26 cellular contexts compared by ENCODE assay signal in the genomic region with DNA sequence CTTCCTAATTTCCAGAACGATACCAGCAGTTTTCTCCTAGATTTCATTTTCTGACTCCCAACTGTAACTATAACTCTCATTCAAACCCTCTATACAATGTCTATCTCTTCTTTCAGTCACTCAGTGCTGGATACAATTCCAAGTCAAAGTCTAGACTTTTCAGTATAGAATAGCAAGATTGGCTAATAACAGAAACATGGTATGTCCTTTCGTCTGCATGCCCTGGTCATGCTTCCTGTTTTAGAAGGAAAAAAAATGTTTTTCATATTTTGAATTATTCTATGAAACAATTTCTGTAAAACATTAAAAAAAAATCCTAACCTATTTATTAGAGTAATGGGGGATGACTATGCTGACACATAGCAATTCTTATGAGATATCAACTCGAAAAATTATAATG.
"Had no signal": no experiment of that assay in that cellular context is flagged by ENCODE, and none has a peak within 500 bp of the region (broad histone marks: within the 10 kb centered on the region; RNA-seq: fewer than 3 reads in every experiment).

No MANE protein-coding gene starts in this region.

- H2AFZ ChIP-seq: hepatocyte had no signal

- H3K27me3 ChIP-seq: esophagus muscularis mucosa, foreskin keratinocyte, hepatocyte, neutrophil, sigmoid colon, upper lobe of left lung had no signal

- H3K36me3 ChIP-seq: esophagus muscularis mucosa, neutrophil, sigmoid colon, upper lobe of left lung had no signal

- H3K4me1 ChIP-seq: foreskin keratinocyte, sigmoid colon had no signal

- DNase-seq: activated CD4-positive, alpha-beta T cell treated with anti-CD3 and anti-CD28 coated beads for 1 hour; activated CD4-positive, alpha-beta T cell treated with anti-CD3 and anti-CD28 coated beads, Interleukin-2, amount 50 U/mL, for 1 hour; activated CD8-positive, alpha-beta T cell treated with anti-CD3 and anti-CD28 coated beads for 36 hours; activated gamma-delta T cell treated with Interleukin-2 at 50 U/mL for 16 hours; activated naive CD4-positive, alpha-beta T cell treated with anti-CD3 and anti-CD28 coated beads, Interleukin-2, amount 50 U/mL, for 16 hours; activated naive CD8-positive, alpha-beta T cell treated with anti-CD3 and anti-CD28 coated beads, Interleukin-2, amount 50 U/mL, for 24 hours; activated T-cell treated with anti-CD3 and anti-CD28 coated beads, Interleukin-2, amount 50 U/mL, for 4 hours; amygdala; central memory CD4-positive, alpha-beta T cell; effector CD4-positive, alpha-beta T cell; foreskin keratinocyte; islet precursor cell; left cardiac atrium; naive B cell; nephron progenitor cell; sigmoid colon; small intestine; stimulated activated CD4-positive, alpha-beta T cell treated with anti-CD3 and anti-CD28 coated beads, Interleukin-4, amount 100 ng/mL, for 24 hours; T-helper 17 cell; T1000; upper lobe of left lung had no signal

- ATAC-seq: activated CD8-positive, alpha-beta T cell treated with anti-CD3 and anti-CD28 coated beads for 36 hours; activated naive CD8-positive, alpha-beta T cell treated with anti-CD3 and anti-CD28 coated beads, Interleukin-2, amount 50 U/mL, for 24 hours; activated T-cell treated with anti-CD3 and anti-CD28 coated beads, Interleukin-2, amount 50 U/mL, for 4 hours; activated T-helper 17 cell treated with anti-CD3 and anti-CD28 coated beads, Interleukin-2, amount 50 U/mL, for 72 hours; foreskin keratinocyte; stimulated activated effector memory CD8-positive, alpha-beta T cell treated with anti-CD3 and anti-CD28 coated beads, Interleukin-12 subunit alpha, Interleukin-12 subunit beta, amount 100 ng/mL, for 72 hours; T-helper 17 cell had no signal

- H3K9me3 ChIP-seq: esophagus muscularis mucosa, neutrophil, sigmoid colon, upper lobe of left lung had no signal

- H3K79me2 ChIP-seq: hepatocyte had no signal

- H3K4me2 ChIP-seq: hepatocyte had no signal

- H3K4me3 ChIP-seq: esophagus muscularis mucosa, hepatocyte, sigmoid colon, upper lobe of left lung had no signal

- H3K27ac ChIP-seq: esophagus muscularis mucosa, foreskin keratinocyte, hepatocyte, neutrophil, sigmoid colon, upper lobe of left lung had no signal
